In genomic region chr3:142259359-142259758, GRCh38 we compare ENCODE assay signal across 16 cellular contexts. TPM values are rescaled to one million over a fixed set of nuclear protein-coding genes. Genes with fewer than 3 reads are reported as not detected.
A peak's percentile ranks its signal among the peaks of the same experiment; 100 is the strongest.
DNase-seq lines count a peak whose midpoint lies in the region; ATAC-seq and TF ChIP-seq lines count a peak whose summit lies in the region.
"Had no signal": no experiment of that assay in that cellular context is flagged by ENCODE, and none has a peak within 500 bp of the region (broad histone marks: within the 10 kb centered on the region; RNA-seq: fewer than 3 reads in every experiment).

No MANE protein-coding gene starts in this region.

- WGBS in thyroid gland, 2 donors = 19 to 32% methylated on average over 3 of the region's 3 CpGs

- H3F3A ChIP-seq in GM23338 (replicated peaks; ENCODE audit: low read depth) = no peaks in the 10 kb centered on the region

- H3K27me3 ChIP-seq in GM23338 (ENCODE audit: insufficient read depth) (no peaks in the 10 kb centered on the region), NT2/D1 (ENCODE audit: insufficient read depth, insufficient read length) (no peaks in the 10 kb centered on the region), thyroid gland (no peaks in the 10 kb centered on the region)
- H3K27me3 ChIP-seq: SJSA1 had no signal

- intact Hi-C loops in thyroid gland (cut with DNase I) = no loop called here

- no peak overlapping the region for H3K4me2 ChIP-seq in GM23338

- H3K9me3 ChIP-seq in NT2/D1 (ENCODE audit: insufficient read depth, low read length) = peaks cover 4% of the 10 kb centered on the region; the same call in 1 of the 2 replicates
- H3K9me3 ChIP-seq in thyroid gland = no peaks in the 10 kb centered on the region
- H3K9me3 ChIP-seq: SJSA1 had no signal

- peak; percentile 61 for ATAC-seq in GM23338
- ATAC-seq in GM19035 (IDR thresholded peaks at IDR 0.05; ENCODE audit: unreplicated experiment) = no peak
- ATAC-seq in HG03565 (IDR thresholded peaks at IDR 0.05; ENCODE audit: unreplicated experiment) = no peak
- ATAC-seq: CD8-positive, alpha-beta T cell; T-cell had no signal

- peaks cover 11% of the 10 kb centered on the region; the same call in 1 of the 3 replicates for H3K9me3 Mint-ChIP-seq in GM23338

- no peaks in the 10 kb centered on the region for H4K20me1 ChIP-seq in GM23338 (replicated peaks; ENCODE audit: insufficient read depth)

- no peaks in the 10 kb centered on the region for H3K9me2 ChIP-seq in GM23338 (ENCODE audit: insufficient read depth)

- H2AFZ ChIP-seq in GM23338 = no peak overlapping the region

- H3K27ac Mint-ChIP-seq in GM23338 = no peak overlapping the region
- H3K27ac Mint-ChIP-seq: CD8-positive, alpha-beta T cell; T-cell had no signal

- H3K4me1 ChIP-seq in GM23338 (ENCODE audit: insufficient read depth) = no peaks in the 10 kb centered on the region
- no peaks in the 10 kb centered on the region for H3K4me1 ChIP-seq in NT2/D1 (ENCODE audit: insufficient read depth, insufficient read length)
- H3K4me1 ChIP-seq in thyroid gland = peaks cover 0 to 3% of the 10 kb centered on the region in 2 donors
- H3K4me1 ChIP-seq: SJSA1 had no signal

- no peak for TF ChIP-seq CTCF in GM23338 (conservative IDR thresholded peaks at IDR 0.05; ENCODE audit: low read depth in 2 of 2)
- TF ChIP-seq CTCF in thyroid gland (IDR thresholded peaks at IDR 0.05) = no peak
- TF ChIP-seq CTCF in GM20000 (IDR thresholded peaks at IDR 0.05; ENCODE audit: extremely low read depth, missing control alignments) = no peak

- peak; percentile 34 for DNase-seq in GM23338 (ENCODE audit: low spot score)
- peak; percentile 8 for DNase-seq in NT2/D1 (ENCODE audit: low read depth, low spot score)
- DNase-seq in fibroblast of gingiva (ENCODE audit: low read depth) = peak; percentile 36
- DNase-seq in thyroid gland = peak; percentile 45 to 56
- DNase-seq in GM20000 (ENCODE audit: low spot score) = no peak
- DNase-seq: CD8-positive, alpha-beta T cell; KG1; NCI-H1092 treated with DMSO at 0.1 percent for 48 hours; NCI-H187; NCI-H2171 treated with DMSO at 0.1 percent for 48 hours; NCI-H82; T-cell had no signal

- H3K4me3 Mint-ChIP-seq in GM23338 = no peak overlapping the region
- H3K4me3 Mint-ChIP-seq: CD8-positive, alpha-beta T cell; T-cell had no signal

- H3K36me3 ChIP-seq in GM23338 (ENCODE audit: insufficient read depth) (no peaks in the 10 kb centered on the region), NT2/D1 (ENCODE audit: insufficient read depth, insufficient read length, low read length) (no peaks in the 10 kb centered on the region), thyroid gland (no peaks in the 10 kb centered on the region)
- H3K36me3 ChIP-seq: SJSA1 had no signal

- H3K27ac ChIP-seq in GM23338 (ENCODE audit: low read depth) (no peak overlapping the region), thyroid gland (peak overlapping the region; percentile 14 to 70 (median 35))
- H3K27ac ChIP-seq: RWPE1, SJSA1 had no signal

- no peak overlapping the region for H3K4me3 ChIP-seq in GM23338
- no peak overlapping the region for H3K4me3 ChIP-seq in NT2/D1 (ENCODE audit: insufficient read length, low read depth)
- no peak overlapping the region for H3K4me3 ChIP-seq in thyroid gland (replicated peaks in 1 of 3)
- H3K4me3 ChIP-seq: SJSA1 had no signal

- no peak overlapping the region for H3K9ac ChIP-seq in NT2/D1 (ENCODE audit: insufficient read length, low read depth)

- TF ChIP-seq POLR2A in thyroid gland (IDR thresholded peaks at IDR 0.05) = no peak

- H3K79me2 ChIP-seq in GM23338 (replicated peaks; ENCODE audit: insufficient read depth) = no peaks in the 10 kb centered on the region

- peaks cover 5% of the 10 kb centered on the region for H3K27me3 Mint-ChIP-seq in GM23338 (ENCODE audit: insufficient read depth, low read depth, poor library complexity)
- H3K27me3 Mint-ChIP-seq: T-cell had no signal

- no peaks in the 10 kb centered on the region; the same call in 2 of the 3 replicates for H3K4me1 Mint-ChIP-seq in GM23338
- H3K4me1 Mint-ChIP-seq: T-cell had no signal

- H3K36me3 Mint-ChIP-seq in GM23338 (ENCODE audit: low read depth) = no peaks in the 10 kb centered on the region
- H3K36me3 Mint-ChIP-seq: CD8-positive, alpha-beta T cell; T-cell had no signal

TF ChIP-seq in GM23338, 12 proteins besides CTCF, POLR2A, EP300 and RAD21 (continues in another document):
- TF ChIP-seq ZNF114 (CRISPR knock-in tag; IDR thresholded peaks at IDR 0.05) (no peak), POLR2AphosphoS5 (IDR thresholded peaks at IDR 0.05; ENCODE audit: low read depth) (no peak), CREB1 (CRISPR knock-in tag; IDR thresholded peaks at IDR 0.05; ENCODE audit: low read depth) (no peak), EZH2 (IDR thresholded peaks at IDR 0.05; ENCODE audit: low read depth, unreplicated experiment) (no peak), STAT1 (IDR thresholded peaks at IDR 0.05; ENCODE audit: unreplicated experiment) (no peak)
- TF ChIP-seq, protein P1, sequence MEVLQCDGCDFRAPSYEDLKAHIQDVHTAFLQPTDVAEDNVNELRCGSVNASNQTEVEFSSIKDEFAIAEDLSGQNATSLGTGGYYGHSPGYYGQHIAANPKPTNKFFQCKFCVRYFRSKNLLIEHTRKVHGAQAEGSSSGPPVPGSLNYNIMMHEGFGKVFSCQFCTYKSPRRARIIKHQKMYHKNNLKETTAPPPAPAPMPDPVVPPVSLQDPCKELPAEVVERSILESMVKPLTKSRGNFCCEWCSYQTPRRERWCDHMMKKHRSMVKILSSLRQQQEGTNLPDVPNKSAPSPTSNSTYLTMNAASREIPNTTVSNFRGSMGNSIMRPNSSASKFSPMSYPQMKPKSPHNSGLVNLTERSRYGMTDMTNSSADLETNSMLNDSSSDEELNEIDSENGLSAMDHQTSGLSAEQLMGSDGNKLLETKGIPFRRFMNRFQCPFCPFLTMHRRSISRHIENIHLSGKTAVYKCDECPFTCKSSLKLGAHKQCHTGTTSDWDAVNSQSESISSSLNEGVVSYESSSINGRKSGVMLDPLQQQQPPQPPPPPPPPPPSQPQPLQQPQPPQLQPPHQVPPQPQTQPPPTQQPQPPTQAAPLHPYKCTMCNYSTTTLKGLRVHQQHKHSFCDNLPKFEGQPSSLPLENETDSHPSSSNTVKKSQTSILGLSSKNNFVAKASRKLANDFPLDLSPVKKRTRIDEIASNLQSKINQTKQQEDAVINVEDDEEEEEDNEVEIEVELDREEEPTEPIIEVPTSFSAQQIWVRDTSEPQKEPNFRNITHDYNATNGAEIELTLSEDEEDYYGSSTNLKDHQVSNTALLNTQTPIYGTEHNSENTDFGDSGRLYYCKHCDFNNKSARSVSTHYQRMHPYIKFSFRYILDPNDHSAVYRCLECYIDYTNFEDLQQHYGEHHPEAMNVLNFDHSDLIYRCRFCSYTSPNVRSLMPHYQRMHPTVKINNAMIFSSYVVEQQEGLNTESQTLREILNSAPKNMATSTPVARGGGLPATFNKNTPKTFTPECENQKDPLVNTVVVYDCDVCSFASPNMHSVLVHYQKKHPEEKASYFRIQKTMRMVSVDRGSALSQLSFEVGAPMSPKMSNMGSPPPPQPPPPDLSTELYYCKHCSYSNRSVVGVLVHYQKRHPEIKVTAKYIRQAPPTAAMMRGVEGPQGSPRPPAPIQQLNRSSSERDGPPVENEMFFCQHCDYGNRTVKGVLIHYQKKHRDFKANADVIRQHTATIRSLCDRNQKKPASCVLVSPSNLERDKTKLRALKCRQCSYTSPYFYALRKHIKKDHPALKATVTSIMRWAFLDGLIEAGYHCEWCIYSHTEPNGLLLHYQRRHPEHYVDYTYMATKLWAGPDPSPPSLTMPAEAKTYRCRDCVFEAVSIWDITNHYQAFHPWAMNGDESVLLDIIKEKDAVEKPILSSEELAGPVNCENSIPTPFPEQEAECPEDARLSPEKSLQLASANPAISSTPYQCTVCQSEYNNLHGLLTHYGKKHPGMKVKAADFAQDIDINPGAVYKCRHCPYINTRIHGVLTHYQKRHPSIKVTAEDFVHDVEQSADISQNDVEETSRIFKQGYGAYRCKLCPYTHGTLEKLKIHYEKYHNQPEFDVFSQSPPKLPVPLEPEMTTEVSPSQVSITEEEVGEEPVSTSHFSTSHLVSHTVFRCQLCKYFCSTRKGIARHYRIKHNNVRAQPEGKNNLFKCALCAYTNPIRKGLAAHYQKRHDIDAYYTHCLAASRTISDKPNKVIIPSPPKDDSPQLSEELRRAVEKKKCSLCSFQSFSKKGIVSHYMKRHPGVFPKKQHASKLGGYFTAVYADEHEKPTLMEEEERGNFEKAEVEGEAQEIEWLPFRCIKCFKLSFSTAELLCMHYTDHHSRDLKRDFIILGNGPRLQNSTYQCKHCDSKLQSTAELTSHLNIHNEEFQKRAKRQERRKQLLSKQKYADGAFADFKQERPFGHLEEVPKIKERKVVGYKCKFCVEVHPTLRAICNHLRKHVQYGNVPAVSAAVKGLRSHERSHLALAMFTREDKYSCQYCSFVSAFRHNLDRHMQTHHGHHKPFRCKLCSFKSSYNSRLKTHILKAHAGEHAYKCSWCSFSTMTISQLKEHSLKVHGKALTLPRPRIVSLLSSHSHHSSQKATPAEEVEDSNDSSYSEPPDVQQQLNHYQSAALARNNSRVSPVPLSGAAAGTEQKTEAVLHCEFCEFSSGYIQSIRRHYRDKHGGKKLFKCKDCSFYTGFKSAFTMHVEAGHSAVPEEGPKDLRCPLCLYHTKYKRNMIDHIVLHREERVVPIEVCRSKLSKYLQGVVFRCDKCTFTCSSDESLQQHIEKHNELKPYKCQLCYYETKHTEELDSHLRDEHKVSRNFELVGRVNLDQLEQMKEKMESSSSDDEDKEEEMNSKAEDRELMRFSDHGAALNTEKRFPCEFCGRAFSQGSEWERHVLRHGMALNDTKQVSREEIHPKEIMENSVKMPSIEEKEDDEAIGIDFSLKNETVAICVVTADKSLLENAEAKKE (CRISPR knock-in tag; IDR thresholded peaks at IDR 0.05) = no peak

RNA-seq across cellular contexts. Expression of gene GK5, which starts 34.0 kb away (rescaled TPM):
- total RNA-seq in GM23338 (2014; rRNA removed; shearing (Covaris generic)) = 10.5 and 19.5 TPM in 2 replicates
- 3.9 and 5.3 TPM in 2 replicates for polyA plus RNA-seq in GM23338 (2016; fragmentation: Nextera tagmentation; extraction: Ambion mirVana)
- total RNA-seq in thyroid gland = 10 to 100 TPM; 23.6 to 36.7 (median 29.5) TPM
